22 cellular contexts compared by ENCODE assay signal in genomic region chr15:40943764-40944365, GRCh38. TPM values are rescaled to one million over a fixed set of nuclear protein-coding genes. Genes with fewer than 3 reads are reported as not detected.
DNase-seq lines count a peak whose midpoint lies in the region; ATAC-seq and TF ChIP-seq lines count a peak whose summit lies in the region.
"Had no signal": no experiment of that assay in that cellular context is flagged by ENCODE, and none has a peak within 500 bp of the region (broad histone marks: within the 10 kb centered on the region; RNA-seq: fewer than 3 reads in every experiment).

No MANE protein-coding gene starts in this region.

- in situ Hi-C loops in IMR-90 (cut with MboI; ENCODE audit: low sequenced_read_pairs): loop anchor here (5.0 kb wide), 1 partner anchor 78 kb away; no protein-coding TSS in a partner anchor

- H3K9me3 Mint-ChIP-seq in activated CD4-positive, alpha-beta T cell treated with anti-CD3 and anti-CD28 coated beads, Interleukin-2, amount 10 ng/mL, durations not matched to agents 24 days and 14 days: no peaks in the 10 kb centered on the region
- no peaks in the 10 kb centered on the region for H3K9me3 Mint-ChIP-seq in activated CD4-positive, alpha-beta T cell treated with anti-CD3 and anti-CD28 coated beads for 36 hours (ENCODE audit: low read depth)
- H3K9me3 Mint-ChIP-seq in effector memory CD8-positive, alpha-beta T cell: no peaks in the 10 kb centered on the region
- H3K9me3 Mint-ChIP-seq in neural crest cell: no peaks in the 10 kb centered on the region

- TF ChIP-seq CTCF in IMR-90 (conservative IDR thresholded peaks at IDR 0.05; ENCODE audit: low read depth, low read length) (no peak), neural crest cell (conservative IDR thresholded peaks at IDR 0.05) (no peak)

- no peak overlapping the region for H3K9ac ChIP-seq in IMR-90 (ENCODE audit: low read depth, low read length)
- H3K9ac ChIP-seq: parathyroid adenoma had no signal

- no peak for DNase-seq in activated CD4-positive, alpha-beta T cell treated with anti-CD3 and anti-CD28 coated beads, Interleukin-2, amount 10 ng/mL, durations not matched to agents 24 days and 14 days
- DNase-seq in activated CD4-positive, alpha-beta T cell treated with anti-CD3 and anti-CD28 coated beads for 36 hours: no peak
- DNase-seq in IMR-90 (no peak), neural crest cell (ENCODE audit: low read depth, low spot score) (no peak), SW 1271 (lab: John Stamatoyannopoulos, UW) (no peak)
- DNase-seq in effector memory CD8-positive, alpha-beta T cell: no peak
- DNase-seq in stimulated activated CD4-positive, alpha-beta T cell treated with anti-CD3 and anti-CD28 coated beads, Interleukin-4, amount 100 ng/mL, for 24 hours: no peak
- DNase-seq: activated effector memory CD4-positive, alpha-beta T cell treated with Interleukin-2 at 50 U/mL for 16 hours; amygdala; C1 segment of cervical spinal cord; H7; KBM-7; MM.1S; NCI-H2171; NCI-H526; right lobe of liver had no signal

- CTCF ChIA-PET in activated CD4-positive, alpha-beta T cell treated with anti-CD3 and anti-CD28 coated beads for 36 hours (lab: Charles Lee): interaction anchor here (1.0 to 5.2 kb wide), 4 partner anchors 9 to 52 kb away, joined by 3 to 66 read pairs (median 36); partner anchors contain the start of genes CHAC1 and DLL4
- CTCF ChIA-PET in IMR-90 (lab: Yijun Ruan, JAX): interaction anchor here (3.6 kb wide), 1 partner anchor 75 kb away, joined by 39 read pairs; no protein-coding TSS in a partner anchor

- H3K27ac Mint-ChIP-seq in activated CD4-positive, alpha-beta T cell treated with anti-CD3 and anti-CD28 coated beads, Interleukin-2, amount 10 ng/mL, durations not matched to agents 24 days and 14 days: no peak overlapping the region
- no peak overlapping the region for H3K27ac Mint-ChIP-seq in activated CD4-positive, alpha-beta T cell treated with anti-CD3 and anti-CD28 coated beads for 36 hours
- H3K27ac Mint-ChIP-seq in effector memory CD8-positive, alpha-beta T cell: peak overlapping the region in 1 of 2 donors; percentile 38
- H3K27ac Mint-ChIP-seq in neural crest cell (ENCODE audit: unreplicated experiment): no peak overlapping the region

- no peak overlapping the region for H2BK5ac ChIP-seq in IMR-90 (ENCODE audit: low read depth, low read length, poor library complexity, severe bottlenecking)

- 88% methylated on average over 1 of the region's 9 CpGs; no CpG with 5 or more reads in 1 of the 2 experiments for WGBS in IMR-90 (ENCODE audit: extremely low coverage in 2 of 2, insufficient read length in 1 of 2), 2 experiments

- no peak overlapping the region for H3K14ac ChIP-seq in IMR-90 (replicated peaks; ENCODE audit: low read depth, low read length)

- H3K4me1 ChIP-seq in IMR-90 (ENCODE audit: control insufficient read depth, insufficient read depth, low read length): peaks cover 13% of the 10 kb centered on the region

- no peak overlapping the region for H3K23ac ChIP-seq in IMR-90 (ENCODE audit: low read depth, low read length)

- no peak overlapping the region for H4K91ac ChIP-seq in IMR-90 (ENCODE audit: insufficient read depth, low read depth, low read length)

- no peak overlapping the region for H2BK120ac ChIP-seq in IMR-90 (ENCODE audit: low read depth, low read length)

- no peak overlapping the region for H2AFZ ChIP-seq in IMR-90 (replicated peaks; ENCODE audit: low read length, poor library complexity)
- H2AFZ ChIP-seq: parathyroid adenoma had no signal

- H3K18ac ChIP-seq in IMR-90 (ENCODE audit: low read depth, low read length): no peak overlapping the region

- H3K9me1 ChIP-seq in IMR-90 (ENCODE audit: insufficient read depth, low read length): peaks cover 12% of the 10 kb centered on the region

- no peak overlapping the region for H3K27ac ChIP-seq in IMR-90 (ENCODE audit: insufficient read depth, low read length)
- H3K27ac ChIP-seq: coronary artery, parathyroid adenoma, right lobe of liver, SK-N-MC had no signal

- TF ChIP-seq RAD21 in IMR-90 (IDR thresholded peaks at IDR 0.05; ENCODE audit: low read length): no peak

- intact Hi-C loops in activated CD4-positive, alpha-beta T cell treated with anti-CD3 and anti-CD28 coated beads, Interleukin-2, amount 10 ng/mL, durations not matched to agents 24 days and 14 days (cut with micrococcal nuclease): loop anchor here (5.0 kb wide), 2 partner anchors 78 to 173 kb away; partner anchors contain the start of gene INO80
- intact Hi-C loops in activated CD4-positive, alpha-beta T cell treated with anti-CD3 and anti-CD28 coated beads for 36 hours (cut with DNase I, micrococcal nuclease): no loop called here
- intact Hi-C loops in IMR-90 (cut with micrococcal nuclease): loop anchor here (5.0 kb wide), 1 partner anchor 78 kb away; no protein-coding TSS in a partner anchor

- H3K4ac ChIP-seq in IMR-90 (ENCODE audit: low read depth, low read length): 0 out of 2 replicates have a peak overlapping the region, but pooled peaks have one; percentile 11

- H3K36me3 ChIP-seq in IMR-90 (ENCODE audit: control insufficient read depth, insufficient read depth, low read length): no peaks in the 10 kb centered on the region
- H3K36me3 ChIP-seq: right lobe of liver had no signal

- H2AK5ac ChIP-seq in IMR-90 (ENCODE audit: low read depth, low read length): peak overlapping the region; percentile 60

- dilution Hi-C loops in IMR-90 (cut with HindIII; ENCODE audit: low sequenced_read_pairs, unreplicated experiment): no loop called here

- H3K4me1 Mint-ChIP-seq in activated CD4-positive, alpha-beta T cell treated with anti-CD3 and anti-CD28 coated beads, Interleukin-2, amount 10 ng/mL, durations not matched to agents 24 days and 14 days: peaks cover 40% of the 10 kb centered on the region
- H3K4me1 Mint-ChIP-seq in activated CD4-positive, alpha-beta T cell treated with anti-CD3 and anti-CD28 coated beads for 36 hours: peaks cover 39% of the 10 kb centered on the region
- H3K4me1 Mint-ChIP-seq in effector memory CD8-positive, alpha-beta T cell (ENCODE audit: low read depth in 2 of 2): peaks cover 18 to 26% of the 10 kb centered on the region in 2 donors
- peaks cover 23% of the 10 kb centered on the region for H3K4me1 Mint-ChIP-seq in neural crest cell

- no peak overlapping the region; a peak in 1 of 4 replicates for H4K8ac ChIP-seq in IMR-90 (ENCODE audit: low read depth in 2 of 2, low read length in 2 of 2)

- no peak overlapping the region for H2AK9ac ChIP-seq in IMR-90 (replicated peaks; ENCODE audit: low read depth, low read length, poor library complexity)

- POLR2A ChIA-PET in activated CD4-positive, alpha-beta T cell treated with anti-CD3 and anti-CD28 coated beads for 36 hours (lab: Charles Lee): interaction anchor here (1.3 kb wide), 1 partner anchor 13 kb away, joined by 3 read pairs; no protein-coding TSS in a partner anchor
- POLR2A ChIA-PET in IMR-90 (lab: Charles Lee; ENCODE audit: unreplicated experiment): no interaction called here

- H2BK15ac ChIP-seq in IMR-90 (ENCODE audit: low read depth, low read length): 0 out of 3 replicates have a peak overlapping the region, but pooled peaks have one; percentile 10

- no peak for ATAC-seq in activated CD4-positive, alpha-beta T cell treated with anti-CD3 and anti-CD28 coated beads for 36 hours
- ATAC-seq in IMR-90 (ENCODE audit: low read depth) (no peak), HG03095 (IDR thresholded peaks at IDR 0.05; ENCODE audit: unreplicated experiment) (no peak)
- ATAC-seq in effector memory CD8-positive, alpha-beta T cell (replicated peaks): no peak

- H3K4me2 ChIP-seq in IMR-90 (ENCODE audit: low read depth, low read length): no peak overlapping the region

- TF ChIP-seq POLR2A in IMR-90 (IDR thresholded peaks at IDR 0.05; ENCODE audit: low read depth, low read length): no peak

- no peaks in the 10 kb centered on the region for H3K27me3 ChIP-seq in IMR-90 (ENCODE audit: control insufficient read depth, insufficient read depth, low read length)
- H3K27me3 ChIP-seq: right lobe of liver had no signal

- BruUV-seq in IMR-90 (replicated peaks; lab: Mats Ljungman, UMichigan): no TSS peak

- H4K5ac ChIP-seq in IMR-90 (ENCODE audit: low read depth, low read length): no peak overlapping the region

- H3K27me3 Mint-ChIP-seq in activated CD4-positive, alpha-beta T cell treated with anti-CD3 and anti-CD28 coated beads, Interleukin-2, amount 10 ng/mL, durations not matched to agents 24 days and 14 days: no peaks in the 10 kb centered on the region
- H3K27me3 Mint-ChIP-seq in activated CD4-positive, alpha-beta T cell treated with anti-CD3 and anti-CD28 coated beads for 36 hours: no peaks in the 10 kb centered on the region
- peaks cover 5% of the 10 kb centered on the region in 2 donors for H3K27me3 Mint-ChIP-seq in effector memory CD8-positive, alpha-beta T cell
- peaks cover 11% of the 10 kb centered on the region for H3K27me3 Mint-ChIP-seq in neural crest cell (ENCODE audit: low read depth)

- H3K56ac ChIP-seq in IMR-90 (ENCODE audit: extremely low read depth, insufficient read depth, low read length): no peak overlapping the region

- H3K79me1 ChIP-seq in IMR-90 (ENCODE audit: low read depth in 1 of 2, low read length in 2 of 2): peaks cover 14 to 16% of the 10 kb centered on the region in 2 experiments; a peak in 3 of 4 replicates

- H3K9me3 ChIP-seq in IMR-90 (ENCODE audit: control insufficient read depth, insufficient read depth, low read length): no peaks in the 10 kb centered on the region
- H3K9me3 ChIP-seq: right lobe of liver had no signal

- no peaks in the 10 kb centered on the region for H4K20me1 ChIP-seq in IMR-90 (ENCODE audit: insufficient read depth, low read length)

- H3K36me3 Mint-ChIP-seq in activated CD4-positive, alpha-beta T cell treated with anti-CD3 and anti-CD28 coated beads, Interleukin-2, amount 10 ng/mL, durations not matched to agents 24 days and 14 days (ENCODE audit: low read depth): no peaks in the 10 kb centered on the region
- no peaks in the 10 kb centered on the region for H3K36me3 Mint-ChIP-seq in activated CD4-positive, alpha-beta T cell treated with anti-CD3 and anti-CD28 coated beads for 36 hours (ENCODE audit: low read depth)
- peaks cover 7% of the 10 kb centered on the region for H3K36me3 Mint-ChIP-seq in effector memory CD8-positive, alpha-beta T cell (ENCODE audit: insufficient read depth)
- no peaks in the 10 kb centered on the region for H3K36me3 Mint-ChIP-seq in neural crest cell (ENCODE audit: low read depth)

- H3K4me3 ChIP-seq in IMR-90 (ENCODE audit: insufficient read depth, low read depth, low read length): no peak overlapping the region
- H3K4me3 ChIP-seq: coronary artery, lung, right lobe of liver, SK-N-MC had no signal

- no peak overlapping the region for H2BK20ac ChIP-seq in IMR-90 (ENCODE audit: low read depth, low read length)

- peak overlapping the region; percentile 23 for H3K4me3 Mint-ChIP-seq in activated CD4-positive, alpha-beta T cell treated with anti-CD3 and anti-CD28 coated beads, Interleukin-2, amount 10 ng/mL, durations not matched to agents 24 days and 14 days
- no peak overlapping the region for H3K4me3 Mint-ChIP-seq in activated CD4-positive, alpha-beta T cell treated with anti-CD3 and anti-CD28 coated beads for 36 hours
- H3K4me3 Mint-ChIP-seq in effector memory CD8-positive, alpha-beta T cell: peak overlapping the region; percentile 54 to 82
- peak overlapping the region; percentile 65 for H3K4me3 Mint-ChIP-seq in neural crest cell

RNA-seq across cellular contexts. Expression of gene CHAC1, which starts 9.4 kb away (rescaled TPM):
- 8.4 and 9.8 TPM in 2 replicates for total RNA-seq in activated CD4-positive, alpha-beta T cell treated with anti-CD3 and anti-CD28 coated beads, Interleukin-2, amount 10 ng/mL, durations not matched to agents 24 days and 14 days
- total RNA-seq in activated CD4-positive, alpha-beta T cell treated with anti-CD3 and anti-CD28 coated beads for 36 hours: 10 to 100 TPM; 31.1 to 32.2 TPM
- total RNA-seq in IMR-90 (2012; rRNA removed): 41.9 and 51.3 TPM in 2 replicates
- 72.5 and 77.8 TPM in 2 replicates for polyA plus RNA-seq in IMR-90 (2012; rRNA removed)
- polyA plus RNA-seq in IMR-90 (2012; cell fraction: cytosol; rRNA removed): 40.3 and 108 TPM in 2 replicates
- polyA plus RNA-seq in IMR-90 (2012; cell fraction: nucleus; rRNA removed; ENCODE audit: low replicate concordance): 31.6 and 74.8 TPM in 2 replicates
- 6.7 and 6.8 TPM in 2 replicates for total RNA-seq in neural crest cell

RNA-seq across cellular contexts. Expression of gene DLL4, which starts 14.7 kb away (rescaled TPM):
- total RNA-seq in activated CD4-positive, alpha-beta T cell treated with anti-CD3 and anti-CD28 coated beads, Interleukin-2, amount 10 ng/mL, durations not matched to agents 24 days and 14 days: 0.33 TPM in 1 of 2 replicates, not detected in the other
- total RNA-seq in activated CD4-positive, alpha-beta T cell treated with anti-CD3 and anti-CD28 coated beads for 36 hours: under 1 TPM; 0.18 to 0.30 TPM
- total RNA-seq in IMR-90 (2012; rRNA removed): 1.7 and 1.8 TPM in 2 replicates
- polyA plus RNA-seq in IMR-90 (2012; rRNA removed): 3.4 and 3.6 TPM in 2 replicates
- 2.3 and 2.9 TPM in 2 replicates for polyA plus RNA-seq in IMR-90 (2012; cell fraction: cytosol; rRNA removed)
- polyA plus RNA-seq in IMR-90 (2012; cell fraction: nucleus; rRNA removed; ENCODE audit: low replicate concordance): 2.4 and 5.1 TPM in 2 replicates
- total RNA-seq in neural crest cell: 1.7 and 2.0 TPM in 2 replicates
- total RNA-seq: bronchial epithelial cell, H7 had no signal

RNA-seq across cellular contexts. Expression of gene VPS18, which starts 49.6 kb away (rescaled TPM):
- total RNA-seq in activated CD4-positive, alpha-beta T cell treated with anti-CD3 and anti-CD28 coated beads, Interleukin-2, amount 10 ng/mL, durations not matched to agents 24 days and 14 days: 11.2 and 11.3 TPM in 2 replicates
- total RNA-seq in activated CD4-positive, alpha-beta T cell treated with anti-CD3 and anti-CD28 coated beads for 36 hours: 1 to 10 TPM; 6.2 TPM
- total RNA-seq in IMR-90 (2012; rRNA removed): 30.0 and 32.3 TPM in 2 replicates
- 19.3 and 20.8 TPM in 2 replicates for polyA plus RNA-seq in IMR-90 (2012; rRNA removed)
- 15.0 and 19.5 TPM in 2 replicates for polyA plus RNA-seq in IMR-90 (2012; cell fraction: cytosol; rRNA removed)
- polyA plus RNA-seq in IMR-90 (2012; cell fraction: nucleus; rRNA removed; ENCODE audit: low replicate concordance): 15.5 and 29.3 TPM in 2 replicates
- total RNA-seq in neural crest cell: 26.9 and 28.2 TPM in 2 replicates

Comparison
In these comparisons a context has a peak if more than half of its experiments do, and no peak if none do; other contexts are left out.
1. intact Hi-C loops: an anchor here in activated CD4-positive, alpha-beta T cell treated with anti-CD3 and anti-CD28 coated beads, Interleukin-2, amount 10 ng/mL, durations not matched to agents 24 days and 14 days (5.0 kb wide) and IMR-90 (5.0 kb wide); none called in activated CD4-positive, alpha-beta T cell treated with anti-CD3 and anti-CD28 coated beads for 36 hours.